1 cellular context compared by ENCODE assay signal in the genomic region with DNA sequence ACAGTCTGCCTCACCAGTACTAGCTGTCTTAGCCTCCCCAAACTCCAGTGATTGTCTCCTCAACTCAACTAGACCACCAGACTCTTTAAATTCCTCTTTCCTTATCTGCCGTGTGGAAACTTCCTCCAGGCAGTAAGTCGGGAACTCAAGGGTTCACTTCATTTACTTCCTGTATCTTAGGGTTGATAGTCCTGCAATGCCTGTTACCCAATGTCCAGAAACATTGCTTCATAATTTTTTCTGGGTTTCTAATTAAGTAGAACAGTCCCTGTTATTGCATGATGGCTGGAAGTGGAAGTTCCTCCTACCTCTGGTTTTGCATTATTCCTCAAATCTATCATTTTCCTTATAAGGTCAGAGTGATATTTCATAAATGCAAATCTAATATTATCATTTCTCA.
TF ChIP-seq lines count a peak whose summit lies in the region.

No MANE protein-coding gene starts in this region.

TF ChIP-seq in K562, 482 proteins besides CTCF, POLR2A, EP300 and RAD21 (continued from another document):
- TF ChIP-seq, protein P1, sequence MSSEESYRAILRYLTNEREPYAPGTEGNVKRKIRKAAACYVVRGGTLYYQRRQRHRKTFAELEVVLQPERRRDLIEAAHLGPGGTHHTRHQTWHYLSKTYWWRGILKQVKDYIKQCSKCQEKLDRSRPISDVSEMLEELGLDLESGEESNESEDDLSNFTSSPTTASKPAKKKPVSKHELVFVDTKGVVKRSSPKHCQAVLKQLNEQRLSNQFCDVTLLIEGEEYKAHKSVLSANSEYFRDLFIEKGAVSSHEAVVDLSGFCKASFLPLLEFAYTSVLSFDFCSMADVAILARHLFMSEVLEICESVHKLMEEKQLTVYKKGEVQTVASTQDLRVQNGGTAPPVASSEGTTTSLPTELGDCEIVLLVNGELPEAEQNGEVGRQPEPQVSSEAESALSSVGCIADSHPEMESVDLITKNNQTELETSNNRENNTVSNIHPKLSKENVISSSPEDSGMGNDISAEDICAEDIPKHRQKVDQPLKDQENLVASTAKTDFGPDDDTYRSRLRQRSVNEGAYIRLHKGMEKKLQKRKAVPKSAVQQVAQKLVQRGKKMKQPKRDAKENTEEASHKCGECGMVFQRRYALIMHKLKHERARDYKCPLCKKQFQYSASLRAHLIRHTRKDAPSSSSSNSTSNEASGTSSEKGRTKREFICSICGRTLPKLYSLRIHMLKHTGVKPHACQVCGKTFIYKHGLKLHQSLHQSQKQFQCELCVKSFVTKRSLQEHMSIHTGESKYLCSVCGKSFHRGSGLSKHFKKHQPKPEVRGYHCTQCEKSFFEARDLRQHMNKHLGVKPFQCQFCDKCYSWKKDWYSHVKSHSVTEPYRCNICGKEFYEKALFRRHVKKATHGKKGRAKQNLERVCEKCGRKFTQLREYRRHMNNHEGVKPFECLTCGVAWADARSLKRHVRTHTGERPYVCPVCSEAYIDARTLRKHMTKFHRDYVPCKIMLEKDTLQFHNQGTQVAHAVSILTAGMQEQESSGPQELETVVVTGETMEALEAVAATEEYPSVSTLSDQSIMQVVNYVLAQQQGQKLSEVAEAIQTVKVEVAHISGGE (CRISPR knock-in tag; IDR thresholded peaks at IDR 0.05): no peak
- TF ChIP-seq BMI1 (IDR thresholded peaks at IDR 0.05; ENCODE audit: low read length) (no peak), DPF2 (IDR thresholded peaks at IDR 0.05) (no peak), PPARD (CRISPR knock-in tag; IDR thresholded peaks at IDR 0.05) (no peak), KAT7 (CRISPR knock-in tag; IDR thresholded peaks at IDR 0.05; ENCODE audit: borderline replicate concordance) (no peak), ZNF449 (CRISPR knock-in tag; IDR thresholded peaks at IDR 0.05) (no peak), CEBPG (CRISPR knock-in tag; IDR thresholded peaks at IDR 0.05) (no peak), CEBPG (tag; conservative IDR thresholded peaks at IDR 0.05 in 1 of 2, IDR thresholded peaks at IDR 0.05 in 1 of 2) (peak; percentile 93 to 94), CEBPB (tag; IDR thresholded peaks at IDR 0.05) (peak; percentile 91), FOSL1 (tag; conservative IDR thresholded peaks at IDR 0.05) (no peak), NR2C2 (CRISPR knock-in tag; IDR thresholded peaks at IDR 0.05) (no peak), NR2C2 (tag; IDR thresholded peaks at IDR 0.05) (peak; percentile 45; the same call in 1 of the 2 replicates), PTRF (tag; IDR thresholded peaks at IDR 0.05) (no peak), ZNF24 (IDR thresholded peaks at IDR 0.05) (no peak), HMGN3 (IDR thresholded peaks at IDR 0.05; ENCODE audit: borderline replicate concordance, extremely low read depth, insufficient read length, low read depth, low read length) (no peak)
- TF ChIP-seq, protein P2, sequence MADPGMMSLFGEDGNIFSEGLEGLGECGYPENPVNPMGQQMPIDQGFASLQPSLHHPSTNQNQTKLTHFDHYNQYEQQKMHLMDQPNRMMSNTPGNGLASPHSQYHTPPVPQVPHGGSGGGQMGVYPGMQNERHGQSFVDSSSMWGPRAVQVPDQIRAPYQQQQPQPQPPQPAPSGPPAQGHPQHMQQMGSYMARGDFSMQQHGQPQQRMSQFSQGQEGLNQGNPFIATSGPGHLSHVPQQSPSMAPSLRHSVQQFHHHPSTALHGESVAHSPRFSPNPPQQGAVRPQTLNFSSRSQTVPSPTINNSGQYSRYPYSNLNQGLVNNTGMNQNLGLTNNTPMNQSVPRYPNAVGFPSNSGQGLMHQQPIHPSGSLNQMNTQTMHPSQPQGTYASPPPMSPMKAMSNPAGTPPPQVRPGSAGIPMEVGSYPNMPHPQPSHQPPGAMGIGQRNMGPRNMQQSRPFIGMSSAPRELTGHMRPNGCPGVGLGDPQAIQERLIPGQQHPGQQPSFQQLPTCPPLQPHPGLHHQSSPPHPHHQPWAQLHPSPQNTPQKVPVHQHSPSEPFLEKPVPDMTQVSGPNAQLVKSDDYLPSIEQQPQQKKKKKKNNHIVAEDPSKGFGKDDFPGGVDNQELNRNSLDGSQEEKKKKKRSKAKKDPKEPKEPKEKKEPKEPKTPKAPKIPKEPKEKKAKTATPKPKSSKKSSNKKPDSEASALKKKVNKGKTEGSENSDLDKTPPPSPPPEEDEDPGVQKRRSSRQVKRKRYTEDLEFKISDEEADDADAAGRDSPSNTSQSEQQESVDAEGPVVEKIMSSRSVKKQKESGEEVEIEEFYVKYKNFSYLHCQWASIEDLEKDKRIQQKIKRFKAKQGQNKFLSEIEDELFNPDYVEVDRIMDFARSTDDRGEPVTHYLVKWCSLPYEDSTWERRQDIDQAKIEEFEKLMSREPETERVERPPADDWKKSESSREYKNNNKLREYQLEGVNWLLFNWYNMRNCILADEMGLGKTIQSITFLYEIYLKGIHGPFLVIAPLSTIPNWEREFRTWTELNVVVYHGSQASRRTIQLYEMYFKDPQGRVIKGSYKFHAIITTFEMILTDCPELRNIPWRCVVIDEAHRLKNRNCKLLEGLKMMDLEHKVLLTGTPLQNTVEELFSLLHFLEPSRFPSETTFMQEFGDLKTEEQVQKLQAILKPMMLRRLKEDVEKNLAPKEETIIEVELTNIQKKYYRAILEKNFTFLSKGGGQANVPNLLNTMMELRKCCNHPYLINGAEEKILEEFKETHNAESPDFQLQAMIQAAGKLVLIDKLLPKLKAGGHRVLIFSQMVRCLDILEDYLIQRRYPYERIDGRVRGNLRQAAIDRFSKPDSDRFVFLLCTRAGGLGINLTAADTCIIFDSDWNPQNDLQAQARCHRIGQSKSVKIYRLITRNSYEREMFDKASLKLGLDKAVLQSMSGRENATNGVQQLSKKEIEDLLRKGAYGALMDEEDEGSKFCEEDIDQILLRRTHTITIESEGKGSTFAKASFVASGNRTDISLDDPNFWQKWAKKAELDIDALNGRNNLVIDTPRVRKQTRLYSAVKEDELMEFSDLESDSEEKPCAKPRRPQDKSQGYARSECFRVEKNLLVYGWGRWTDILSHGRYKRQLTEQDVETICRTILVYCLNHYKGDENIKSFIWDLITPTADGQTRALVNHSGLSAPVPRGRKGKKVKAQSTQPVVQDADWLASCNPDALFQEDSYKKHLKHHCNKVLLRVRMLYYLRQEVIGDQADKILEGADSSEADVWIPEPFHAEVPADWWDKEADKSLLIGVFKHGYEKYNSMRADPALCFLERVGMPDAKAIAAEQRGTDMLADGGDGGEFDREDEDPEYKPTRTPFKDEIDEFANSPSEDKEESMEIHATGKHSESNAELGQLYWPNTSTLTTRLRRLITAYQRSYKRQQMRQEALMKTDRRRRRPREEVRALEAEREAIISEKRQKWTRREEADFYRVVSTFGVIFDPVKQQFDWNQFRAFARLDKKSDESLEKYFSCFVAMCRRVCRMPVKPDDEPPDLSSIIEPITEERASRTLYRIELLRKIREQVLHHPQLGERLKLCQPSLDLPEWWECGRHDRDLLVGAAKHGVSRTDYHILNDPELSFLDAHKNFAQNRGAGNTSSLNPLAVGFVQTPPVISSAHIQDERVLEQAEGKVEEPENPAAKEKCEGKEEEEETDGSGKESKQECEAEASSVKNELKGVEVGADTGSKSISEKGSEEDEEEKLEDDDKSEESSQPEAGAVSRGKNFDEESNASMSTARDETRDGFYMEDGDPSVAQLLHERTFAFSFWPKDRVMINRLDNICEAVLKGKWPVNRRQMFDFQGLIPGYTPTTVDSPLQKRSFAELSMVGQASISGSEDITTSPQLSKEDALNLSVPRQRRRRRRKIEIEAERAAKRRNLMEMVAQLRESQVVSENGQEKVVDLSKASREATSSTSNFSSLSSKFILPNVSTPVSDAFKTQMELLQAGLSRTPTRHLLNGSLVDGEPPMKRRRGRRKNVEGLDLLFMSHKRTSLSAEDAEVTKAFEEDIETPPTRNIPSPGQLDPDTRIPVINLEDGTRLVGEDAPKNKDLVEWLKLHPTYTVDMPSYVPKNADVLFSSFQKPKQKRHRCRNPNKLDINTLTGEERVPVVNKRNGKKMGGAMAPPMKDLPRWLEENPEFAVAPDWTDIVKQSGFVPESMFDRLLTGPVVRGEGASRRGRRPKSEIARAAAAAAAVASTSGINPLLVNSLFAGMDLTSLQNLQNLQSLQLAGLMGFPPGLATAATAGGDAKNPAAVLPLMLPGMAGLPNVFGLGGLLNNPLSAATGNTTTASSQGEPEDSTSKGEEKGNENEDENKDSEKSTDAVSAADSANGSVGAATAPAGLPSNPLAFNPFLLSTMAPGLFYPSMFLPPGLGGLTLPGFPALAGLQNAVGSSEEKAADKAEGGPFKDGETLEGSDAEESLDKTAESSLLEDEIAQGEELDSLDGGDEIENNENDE (IDR thresholded peaks at IDR 0.05; ENCODE audit: low read depth, low read length): no peak
- TF ChIP-seq, protein P3, sequence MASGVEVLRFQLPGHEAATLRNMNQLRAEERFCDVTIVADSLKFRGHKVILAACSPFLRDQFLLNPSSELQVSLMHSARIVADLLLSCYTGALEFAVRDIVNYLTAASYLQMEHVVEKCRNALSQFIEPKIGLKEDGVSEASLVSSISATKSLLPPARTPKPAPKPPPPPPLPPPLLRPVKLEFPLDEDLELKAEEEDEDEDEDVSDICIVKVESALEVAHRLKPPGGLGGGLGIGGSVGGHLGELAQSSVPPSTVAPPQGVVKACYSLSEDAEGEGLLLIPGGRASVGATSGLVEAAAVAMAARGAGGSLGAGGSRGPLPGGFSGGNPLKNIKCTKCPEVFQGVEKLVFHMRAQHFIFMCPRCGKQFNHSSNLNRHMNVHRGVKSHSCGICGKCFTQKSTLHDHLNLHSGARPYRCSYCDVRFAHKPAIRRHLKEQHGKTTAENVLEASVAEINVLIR (CRISPR knock-in tag; IDR thresholded peaks at IDR 0.05): no peak
- TF ChIP-seq, protein P4, sequence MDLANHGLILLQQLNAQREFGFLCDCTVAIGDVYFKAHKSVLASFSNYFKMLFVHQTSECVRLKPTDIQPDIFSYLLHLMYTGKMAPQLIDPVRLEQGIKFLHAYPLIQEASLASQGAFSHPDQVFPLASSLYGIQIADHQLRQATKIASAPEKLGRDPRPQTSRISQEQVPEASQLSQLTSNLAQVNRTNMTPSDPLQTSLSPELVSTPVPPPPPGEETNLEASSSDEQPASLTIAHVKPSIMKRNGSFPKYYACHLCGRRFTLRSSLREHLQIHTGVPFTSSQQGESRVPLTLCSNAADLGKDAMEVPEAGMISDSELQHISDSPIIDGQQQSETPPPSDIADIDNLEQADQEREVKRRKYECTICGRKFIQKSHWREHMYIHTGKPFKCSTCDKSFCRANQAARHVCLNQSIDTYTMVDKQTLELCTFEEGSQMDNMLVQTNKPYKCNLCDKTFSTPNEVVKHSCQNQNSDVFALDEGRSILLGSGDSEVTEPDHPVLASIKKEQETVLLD (IDR thresholded peaks at IDR 0.05): no peak
